8 cellular contexts compared by ENCODE assay signal in genomic region chr7:144821069-144821468, GRCh38. TPM values are rescaled to one million over a fixed set of nuclear protein-coding genes. Genes with fewer than 3 reads are reported as not detected.
DNase-seq lines count a peak whose midpoint lies in the region; ATAC-seq lines count a peak whose summit lies in the region.
"Had no signal": no experiment of that assay in that cellular context is flagged by ENCODE, and none has a peak within 500 bp of the region (broad histone marks: within the 10 kb centered on the region; RNA-seq: fewer than 3 reads in every experiment).

No MANE protein-coding gene starts in this region.

- H3K27ac Mint-ChIP-seq in activated naive CD8-positive, alpha-beta T cell treated with anti-CD3 and anti-CD28 coated beads for 36 hours: peak overlapping the region; percentile 94

- no peak overlapping the region for H3K4ac ChIP-seq in mesenchymal stem cell (ENCODE audit: low read depth in 1 of 2, low read length in 2 of 2)

- peaks cover 5% of the 10 kb centered on the region for H3K9me3 Mint-ChIP-seq in activated naive CD8-positive, alpha-beta T cell treated with anti-CD3 and anti-CD28 coated beads for 36 hours

- H2AFZ ChIP-seq in mesenchymal stem cell (ENCODE audit: low read depth, low read length): no peak overlapping the region

- no peak overlapping the region for H4K91ac ChIP-seq in mesenchymal stem cell (ENCODE audit: low read length)

- H3K4me3 Mint-ChIP-seq in activated naive CD8-positive, alpha-beta T cell treated with anti-CD3 and anti-CD28 coated beads for 36 hours: peak overlapping the region; percentile 48

- H3K36me3 ChIP-seq in mesenchymal stem cell (ENCODE audit: control insufficient read depth in 1 of 2, insufficient read depth in 2 of 2, low read depth in 1 of 2, low read length in 2 of 2): no peaks in the 10 kb centered on the region

- no peaks in the 10 kb centered on the region for H3K27me3 ChIP-seq in mesenchymal stem cell (ENCODE audit: control insufficient read depth in 1 of 2, insufficient read depth in 1 of 2, low read length in 2 of 2)

- H3K23ac ChIP-seq in mesenchymal stem cell (ENCODE audit: low read length in 2 of 2): no peak overlapping the region

- H2BK15ac ChIP-seq in mesenchymal stem cell (ENCODE audit: low read depth, poor library complexity, severe bottlenecking): no peak overlapping the region

- no peaks in the 10 kb centered on the region for H3K9me3 ChIP-seq in mesenchymal stem cell (ENCODE audit: control insufficient read depth, low read length)

- no peak overlapping the region for H3K4me2 ChIP-seq in mesenchymal stem cell (ENCODE audit: low read length, poor library complexity, severe bottlenecking)

- H3K4me3 ChIP-seq in mesenchymal stem cell (ENCODE audit: insufficient read depth in 1 of 2, low read depth in 1 of 2, low read length in 2 of 2): no peak overlapping the region

- H2BK12ac ChIP-seq in mesenchymal stem cell (ENCODE audit: low read length in 2 of 2): no peak overlapping the region

- peaks cover 80% of the 10 kb centered on the region for H3K4me1 Mint-ChIP-seq in activated naive CD8-positive, alpha-beta T cell treated with anti-CD3 and anti-CD28 coated beads for 36 hours

- H3K79me1 ChIP-seq in mesenchymal stem cell (replicated peaks; ENCODE audit: low read length, poor library complexity, severe bottlenecking): peaks cover 2% of the 10 kb centered on the region

- H3K27ac ChIP-seq in mesenchymal stem cell (ENCODE audit: low read length, poor library complexity, severe bottlenecking): no peak overlapping the region

- H2BK120ac ChIP-seq in mesenchymal stem cell (ENCODE audit: low read depth, low read length): no peak overlapping the region

- H3K36me3 Mint-ChIP-seq in activated naive CD8-positive, alpha-beta T cell treated with anti-CD3 and anti-CD28 coated beads for 36 hours: peaks cover 58% of the 10 kb centered on the region

- 88% methylated on average over 4 of the region's 4 CpGs for WGBS in mesenchymal stem cell

- no peak overlapping the region for H3K14ac ChIP-seq in mesenchymal stem cell (ENCODE audit: low read length in 2 of 2)

- DNase-seq in activated naive CD8-positive, alpha-beta T cell treated with anti-CD3 and anti-CD28 coated beads for 36 hours: no peak
- DNase-seq in mesenchymal stem cell (no peak), anterior cingulate cortex (lab: John Stamatoyannopoulos, UW) (no peak)
- DNase-seq in activated CD4-positive, CD25-positive, alpha-beta regulatory T cell treated with anti-CD3 and anti-CD28 coated beads, Interleukin-2, amount 50 U/mL, for 72 hours: no peak
- DNase-seq: activated effector memory CD4-positive, alpha-beta T cell treated with Interleukin-2 at 50 U/mL for 16 hours had no signal

- no peak overlapping the region for H3K9ac ChIP-seq in mesenchymal stem cell (ENCODE audit: low read length)

- no peaks in the 10 kb centered on the region for H3K27me3 Mint-ChIP-seq in activated naive CD8-positive, alpha-beta T cell treated with anti-CD3 and anti-CD28 coated beads for 36 hours

- H2AK5ac ChIP-seq in mesenchymal stem cell (ENCODE audit: low read length, severe bottlenecking): no peak overlapping the region

- ATAC-seq in GM18520 (IDR thresholded peaks at IDR 0.05; ENCODE audit: unreplicated experiment) (peak; percentile 49), GM21515 (IDR thresholded peaks at IDR 0.05; ENCODE audit: unreplicated experiment) (peak; percentile 36), HG03457 (IDR thresholded peaks at IDR 0.05; ENCODE audit: unreplicated experiment) (peak; percentile 50)

- peaks cover 14% of the 10 kb centered on the region for H3K4me1 ChIP-seq in mesenchymal stem cell (ENCODE audit: control insufficient read depth, insufficient read depth, low read depth, low read length)

- H4K8ac ChIP-seq in mesenchymal stem cell (ENCODE audit: low read length): no peak overlapping the region

- no peak overlapping the region for H2BK5ac ChIP-seq in mesenchymal stem cell (ENCODE audit: low read depth, low read length, poor library complexity, severe bottlenecking)

- no peak overlapping the region for H3K18ac ChIP-seq in mesenchymal stem cell (ENCODE audit: low read depth in 1 of 2, low read length in 2 of 2)

RNA-seq across cellular contexts. Expression of gene TPK1, which starts 14.8 kb away (rescaled TPM):
- total RNA-seq in activated naive CD8-positive, alpha-beta T cell treated with anti-CD3 and anti-CD28 coated beads for 36 hours: 10 to 100 TPM; 16.7 to 21.4 TPM
- polyA plus RNA-seq in mesenchymal stem cell (2013, experiment 1 of 2): 1.3 TPM
- polyA plus RNA-seq in mesenchymal stem cell (2013, experiment 2 of 2): 1.4 TPM
